In genomic region chr22:28792491-28793383, GRCh38 we compare ENCODE assay signal across 9 cellular contexts. TPM values are rescaled to one million over a fixed set of nuclear protein-coding genes. Genes with fewer than 3 reads are reported as not detected.
A peak's percentile ranks its signal among the peaks of the same experiment; 100 is the strongest.
DNase-seq lines count a peak whose midpoint lies in the region; ATAC-seq, FAIRE-seq and TF ChIP-seq lines count a peak whose summit lies in the region.
"Had no signal": no experiment of that assay in that cellular context is flagged by ENCODE, and none has a peak within 500 bp of the region (broad histone marks: within the 10 kb centered on the region; RNA-seq: fewer than 3 reads in every experiment).

No MANE protein-coding gene starts in this region.

- no TSS peak for BruUV-seq in HepG2 (replicated peaks; lab: Mats Ljungman, UMichigan)

- no peak overlapping the region for H3K4me3 ChIP-seq in HepG2 (replicated peaks in 1 of 3; ENCODE audit: insufficient read depth in 1 of 3, low read depth in 2 of 3, low read length in 3 of 3)

- peaks cover 57% of the 10 kb centered on the region for H3K4me1 ChIP-seq in HepG2 (ENCODE audit: insufficient read depth, low read length)

- POLR2A ChIA-PET in HepG2 (lab: Yijun Ruan, JAX) = interaction anchor here (0.7 to 20.4 kb wide), 8 partner anchors 8 to 113 kb away, joined by 3 to 945 read pairs (median 6); partner anchors contain the start of genes CCDC117 and XBP1

- TF ChIP-seq POLR2A in GM15510 (IDR thresholded peaks at IDR 0.05; ENCODE audit: borderline replicate concordance, extremely low read depth, insufficient read length) (peak; percentile 12), HepG2 (IDR thresholded peaks at IDR 0.05; ENCODE audit: insufficient read depth in 1 of 2, low read depth in 2 of 2, low read length in 2 of 2) (peak; percentile 62 to 64)

- H4K20me1 ChIP-seq in HepG2 (ENCODE audit: insufficient read depth, low read length) = peaks cover 50% of the 10 kb centered on the region

- WGBS in HepG2 (ENCODE audit: low lambda C conversion rate) = 49% methylated on average over 15 of the region's 15 CpGs

- DNase-seq in KBM-7 = peak; percentile 77
- no peak for DNase-seq in HepG2 (ENCODE audit: low spot score)
- DNase-seq in medulla oblongata (ENCODE audit: extremely low spot score) = no peak
- DNase-seq in head of caudate nucleus = no peak
- no peak for DNase-seq in stimulated activated CD4-positive, alpha-beta T cell treated with anti-CD3 and anti-CD28 coated beads, Interleukin-4, amount 100 ng/mL, for 24 hours
- no peak for DNase-seq in nucleus accumbens (lab: John Stamatoyannopoulos, UW)
- DNase-seq: occipital lobe had no signal

- H3K9me3 ChIP-seq in HepG2 (ENCODE audit: low read length) = no peaks in the 10 kb centered on the region

- FAIRE-seq in HepG2 (lab: Jason Lieb, UNC) = peak; percentile 40

- no peaks in the 10 kb centered on the region for H3K27me3 ChIP-seq in HepG2 (ENCODE audit: control insufficient read depth in 1 of 2, insufficient read depth in 2 of 2, low read length in 2 of 2)

- intact Hi-C loops in HepG2 (cut with micrococcal nuclease; ENCODE audit: unreplicated experiment) (loop anchor here (5.0 kb wide), 1 partner anchor 35 kb away; no protein-coding TSS in a partner anchor), head of caudate nucleus (cut with DNase I) (no loop called here)

- peak; percentile 55 for TF ChIP-seq RAD21 in HepG2 (CRISPR knock-in tag; IDR thresholded peaks at IDR 0.05)

- H3K27ac ChIP-seq in HepG2 (ENCODE audit: extremely low read length, insufficient read depth, low read length) = peak overlapping the region; percentile 54

- no peak overlapping the region for H3K9ac ChIP-seq in HepG2 (ENCODE audit: insufficient read depth, low read depth, low read length)

- H3K79me2 ChIP-seq in HepG2 (ENCODE audit: insufficient read depth, low read length) = peaks cover 28% of the 10 kb centered on the region

- no peak overlapping the region for H3K4me2 ChIP-seq in HepG2 (ENCODE audit: low read depth, low read length)

- H2AFZ ChIP-seq in HepG2 (ENCODE audit: low read length) = no peak overlapping the region

- no peak for TF ChIP-seq EP300 in HepG2 (IDR thresholded peaks at IDR 0.05; ENCODE audit: low read depth in 2 of 2, low read length in 2 of 2)
- TF ChIP-seq EP300 in HepG2 (CRISPR knock-in tag; IDR thresholded peaks at IDR 0.05; ENCODE audit: borderline replicate concordance) = no peak

- ATAC-seq in GM21526 (IDR thresholded peaks at IDR 0.05; ENCODE audit: low FRiP score, unreplicated experiment) (peak; percentile 29), HepG2 (peak; percentile 69)

- CTCF ChIA-PET in HepG2 (lab: Yijun Ruan, JAX; ENCODE audit: low intra/inter-chr PET ratio, low total read pairs) = no interaction called here

- H3K36me3 ChIP-seq in HepG2 (replicated peaks in 1 of 2; ENCODE audit: control insufficient read depth in 1 of 2, insufficient read depth in 2 of 2, low read length in 2 of 2) = peaks cover 18 to 45% of the 10 kb centered on the region in 2 experiments

- TF ChIP-seq CTCF in HepG2 (CRISPR knock-in tag; IDR thresholded peaks at IDR 0.05) = no peak

- in situ Hi-C loops in KBM-7 (cut with MboI; ENCODE audit: low pct_unique_long_range_greater_than_20kb, low sequenced_read_pairs) = no loop called here
- in situ Hi-C loops in HepG2 (cut with HindIII; ENCODE audit: extremely low pct_ligation_motif_present, low pct_unique_long_range_greater_than_20kb) = loop anchor here (5.0 kb wide), 1 partner anchor 35 kb away; no protein-coding TSS in a partner anchor

RNA-seq across cellular contexts. Expression of gene XBP1, which starts 7.6 kb away (rescaled TPM):
- total RNA-seq in HepG2 (2016; rRNA removed; fragmentation: Illumina TruSeq; extraction: Trizol) = 313 and 427 TPM in 2 replicates
- 141 and 153 TPM in 2 replicates for total RNA-seq in HepG2 (2016; cell fraction: cytosol; rRNA removed; fragmentation: Illumina TruSeq; extraction: Trizol; ENCODE audit: low read depth)
- total RNA-seq in HepG2 (2016; cell fraction: insoluble cytoplasmic fraction; rRNA removed; fragmentation: Illumina TruSeq; extraction: Trizol) = 301 and 418 TPM in 2 replicates
- 264 and 299 TPM in 2 replicates for total RNA-seq in HepG2 (2016; cell fraction: membrane; rRNA removed; fragmentation: Illumina TruSeq; extraction: Trizol)
- total RNA-seq in HepG2 (2016; cell fraction: nucleus; rRNA removed; fragmentation: Illumina TruSeq; extraction: Trizol) = 351 and 393 TPM in 2 replicates
- polyA plus RNA-seq in HepG2 (2011; rRNA removed) = 394 and 416 TPM in 2 replicates
- 294 and 385 TPM in 2 replicates for polyA plus RNA-seq in HepG2 (2011; cell fraction: cytosol; rRNA removed)
- polyA plus RNA-seq in HepG2 (2011; cell fraction: nucleus; rRNA removed) = 177 and 227 TPM in 2 replicates
- 183 and 277 TPM in 2 replicates for polyA plus RNA-seq in HepG2 (2012)
- 97.4 and 108 TPM in 2 replicates for polyA plus RNA-seq in HepG2 (2016; cell fraction: cytosol; fragmentation: Illumina TruSeq; extraction: Trizol; ENCODE audit: low read depth)
- polyA plus RNA-seq in HepG2 (2016; cell fraction: insoluble cytoplasmic fraction; fragmentation: Illumina TruSeq; extraction: Trizol; ENCODE audit: low read depth) = 293 and 310 TPM in 2 replicates
- polyA plus RNA-seq in HepG2 (2016; cell fraction: membrane; fragmentation: Illumina TruSeq; extraction: Trizol; ENCODE audit: low read depth) = 142 and 166 TPM in 2 replicates
- 511 and 532 TPM in 2 replicates for polyA plus RNA-seq in HepG2 (2016; cell fraction: nucleus; fragmentation: Illumina TruSeq; extraction: Trizol; ENCODE audit: insufficient read depth, low read depth)
- polyA minus RNA-seq in HepG2 (2011; rRNA and poly(A)+ RNA removed; ENCODE audit: low replicate concordance) = 163 and 714 TPM in 2 replicates
- polyA minus RNA-seq in HepG2 (2011; cell fraction: cytosol; rRNA and poly(A)+ RNA removed) = 357 and 375 TPM in 2 replicates
- 208 and 277 TPM in 2 replicates for polyA minus RNA-seq in HepG2 (2011; cell fraction: nucleus; rRNA and poly(A)+ RNA removed)

RNA-seq across cellular contexts. Expression of gene CCDC117, which starts 20.2 kb away (rescaled TPM):
- total RNA-seq in HepG2 (2016; rRNA removed; fragmentation: Illumina TruSeq; extraction: Trizol) = 34.2 and 43.8 TPM in 2 replicates
- total RNA-seq in HepG2 (2016; cell fraction: cytosol; rRNA removed; fragmentation: Illumina TruSeq; extraction: Trizol; ENCODE audit: low read depth) = 3.6 and 5.8 TPM in 2 replicates
- 33.6 and 41.0 TPM in 2 replicates for total RNA-seq in HepG2 (2016; cell fraction: insoluble cytoplasmic fraction; rRNA removed; fragmentation: Illumina TruSeq; extraction: Trizol)
- 21.8 and 22.8 TPM in 2 replicates for total RNA-seq in HepG2 (2016; cell fraction: membrane; rRNA removed; fragmentation: Illumina TruSeq; extraction: Trizol)
- 18.7 and 21.9 TPM in 2 replicates for total RNA-seq in HepG2 (2016; cell fraction: nucleus; rRNA removed; fragmentation: Illumina TruSeq; extraction: Trizol)
- polyA plus RNA-seq in HepG2 (2011; rRNA removed) = 12.1 and 12.6 TPM in 2 replicates
- polyA plus RNA-seq in HepG2 (2011; cell fraction: cytosol; rRNA removed) = 7.2 and 12.4 TPM in 2 replicates
- polyA plus RNA-seq in HepG2 (2011; cell fraction: nucleus; rRNA removed) = 3.6 and 7.1 TPM in 2 replicates
- polyA plus RNA-seq in HepG2 (2012) = 22.6 and 27.8 TPM in 2 replicates
- 2.1 and 2.8 TPM in 2 replicates for polyA plus RNA-seq in HepG2 (2016; cell fraction: cytosol; fragmentation: Illumina TruSeq; extraction: Trizol; ENCODE audit: low read depth)
- polyA plus RNA-seq in HepG2 (2016; cell fraction: insoluble cytoplasmic fraction; fragmentation: Illumina TruSeq; extraction: Trizol; ENCODE audit: low read depth) = 41.1 and 42.1 TPM in 2 replicates
- polyA plus RNA-seq in HepG2 (2016; cell fraction: membrane; fragmentation: Illumina TruSeq; extraction: Trizol; ENCODE audit: low read depth) = 10.2 and 11.0 TPM in 2 replicates
- polyA plus RNA-seq in HepG2 (2016; cell fraction: nucleus; fragmentation: Illumina TruSeq; extraction: Trizol; ENCODE audit: insufficient read depth, low read depth) = 24.6 and 26.0 TPM in 2 replicates
- 4.4 and 5.8 TPM in 2 replicates for polyA minus RNA-seq in HepG2 (2011; rRNA and poly(A)+ RNA removed; ENCODE audit: low replicate concordance)
- 22.9 and 28.6 TPM in 2 replicates for polyA minus RNA-seq in HepG2 (2011; cell fraction: cytosol; rRNA and poly(A)+ RNA removed)
- 10.7 and 18.3 TPM in 2 replicates for polyA minus RNA-seq in HepG2 (2011; cell fraction: nucleus; rRNA and poly(A)+ RNA removed)

RNA-seq across cellular contexts. Expression of gene HSCB, which starts 50.9 kb away (rescaled TPM):
- 20.2 and 20.9 TPM in 2 replicates for total RNA-seq in HepG2 (2016; rRNA removed; fragmentation: Illumina TruSeq; extraction: Trizol)
- total RNA-seq in HepG2 (2016; cell fraction: cytosol; rRNA removed; fragmentation: Illumina TruSeq; extraction: Trizol; ENCODE audit: low read depth) = 11.3 and 12.3 TPM in 2 replicates
- total RNA-seq in HepG2 (2016; cell fraction: insoluble cytoplasmic fraction; rRNA removed; fragmentation: Illumina TruSeq; extraction: Trizol) = 19.5 and 25.4 TPM in 2 replicates
- total RNA-seq in HepG2 (2016; cell fraction: membrane; rRNA removed; fragmentation: Illumina TruSeq; extraction: Trizol) = 16.5 and 17.3 TPM in 2 replicates
- 9.6 and 10.0 TPM in 2 replicates for total RNA-seq in HepG2 (2016; cell fraction: nucleus; rRNA removed; fragmentation: Illumina TruSeq; extraction: Trizol)
- polyA plus RNA-seq in HepG2 (2011; rRNA removed) = 13.9 and 15.4 TPM in 2 replicates
- 14.2 and 16.4 TPM in 2 replicates for polyA plus RNA-seq in HepG2 (2011; cell fraction: cytosol; rRNA removed)
- 2.6 and 3.9 TPM in 2 replicates for polyA plus RNA-seq in HepG2 (2011; cell fraction: nucleus; rRNA removed)
- polyA plus RNA-seq in HepG2 (2012) = 11.6 and 13.2 TPM in 2 replicates
- polyA plus RNA-seq in HepG2 (2016; cell fraction: cytosol; fragmentation: Illumina TruSeq; extraction: Trizol; ENCODE audit: low read depth) = 10.9 and 12.6 TPM in 2 replicates
- polyA plus RNA-seq in HepG2 (2016; cell fraction: insoluble cytoplasmic fraction; fragmentation: Illumina TruSeq; extraction: Trizol; ENCODE audit: low read depth) = 21.6 and 24.8 TPM in 2 replicates
- 13.5 and 17.0 TPM in 2 replicates for polyA plus RNA-seq in HepG2 (2016; cell fraction: membrane; fragmentation: Illumina TruSeq; extraction: Trizol; ENCODE audit: low read depth)
- 12.1 and 16.2 TPM in 2 replicates for polyA plus RNA-seq in HepG2 (2016; cell fraction: nucleus; fragmentation: Illumina TruSeq; extraction: Trizol; ENCODE audit: insufficient read depth, low read depth)
- polyA minus RNA-seq in HepG2 (2011; rRNA and poly(A)+ RNA removed; ENCODE audit: low replicate concordance) = 7.9 and 11.5 TPM in 2 replicates
- 3.6 and 5.4 TPM in 2 replicates for polyA minus RNA-seq in HepG2 (2011; cell fraction: cytosol; rRNA and poly(A)+ RNA removed)
- 3.9 and 6.2 TPM in 2 replicates for polyA minus RNA-seq in HepG2 (2011; cell fraction: nucleus; rRNA and poly(A)+ RNA removed)

RNA-seq across cellular contexts. Expression of gene CHEK2, which starts 51.1 kb away (rescaled TPM):
- 40.5 and 53.3 TPM in 2 replicates for total RNA-seq in HepG2 (2016; rRNA removed; fragmentation: Illumina TruSeq; extraction: Trizol)
- total RNA-seq in HepG2 (2016; cell fraction: cytosol; rRNA removed; fragmentation: Illumina TruSeq; extraction: Trizol; ENCODE audit: low read depth) = 32.1 and 35.7 TPM in 2 replicates
- 41.3 and 57.6 TPM in 2 replicates for total RNA-seq in HepG2 (2016; cell fraction: insoluble cytoplasmic fraction; rRNA removed; fragmentation: Illumina TruSeq; extraction: Trizol)
- 23.8 and 25.0 TPM in 2 replicates for total RNA-seq in HepG2 (2016; cell fraction: membrane; rRNA removed; fragmentation: Illumina TruSeq; extraction: Trizol)
- total RNA-seq in HepG2 (2016; cell fraction: nucleus; rRNA removed; fragmentation: Illumina TruSeq; extraction: Trizol) = 28.9 and 31.8 TPM in 2 replicates
- 19.2 and 27.0 TPM in 2 replicates for polyA plus RNA-seq in HepG2 (2011; rRNA removed)
- polyA plus RNA-seq in HepG2 (2011; cell fraction: cytosol; rRNA removed) = 21.2 and 33.4 TPM in 2 replicates
- 20.3 and 24.8 TPM in 2 replicates for polyA plus RNA-seq in HepG2 (2011; cell fraction: nucleus; rRNA removed)
- polyA plus RNA-seq in HepG2 (2012) = 10.3 and 23.5 TPM in 2 replicates
- polyA plus RNA-seq in HepG2 (2016; cell fraction: cytosol; fragmentation: Illumina TruSeq; extraction: Trizol; ENCODE audit: low read depth) = 10.2 and 10.6 TPM in 2 replicates
- polyA plus RNA-seq in HepG2 (2016; cell fraction: insoluble cytoplasmic fraction; fragmentation: Illumina TruSeq; extraction: Trizol; ENCODE audit: low read depth) = 59.9 and 63.9 TPM in 2 replicates
- polyA plus RNA-seq in HepG2 (2016; cell fraction: membrane; fragmentation: Illumina TruSeq; extraction: Trizol; ENCODE audit: low read depth) = 13.9 and 16.6 TPM in 2 replicates
- polyA plus RNA-seq in HepG2 (2016; cell fraction: nucleus; fragmentation: Illumina TruSeq; extraction: Trizol; ENCODE audit: insufficient read depth, low read depth) = 44.0 and 48.0 TPM in 2 replicates
- 30.7 and 51.5 TPM in 2 replicates for polyA minus RNA-seq in HepG2 (2011; rRNA and poly(A)+ RNA removed; ENCODE audit: low replicate concordance)
- 23.7 and 23.8 TPM in 2 replicates for polyA minus RNA-seq in HepG2 (2011; cell fraction: cytosol; rRNA and poly(A)+ RNA removed)
- polyA minus RNA-seq in HepG2 (2011; cell fraction: nucleus; rRNA and poly(A)+ RNA removed) = 21.1 and 22.9 TPM in 2 replicates
